Comparison of ENCODE assay signal across 22 cellular contexts in genomic region chr2:175107146-175107545, GRCh38.
DNase-seq lines count a peak whose midpoint lies in the region; ATAC-seq, FAIRE-seq and TF ChIP-seq lines count a peak whose summit lies in the region.
"Had no signal": no experiment of that assay in that cellular context is flagged by ENCODE, and none has a peak within 500 bp of the region (broad histone marks: within the 10 kb centered on the region; RNA-seq: fewer than 3 reads in every experiment).

No MANE protein-coding gene starts in this region.

- FAIRE-seq in astrocyte (lab: Jason Lieb, UNC) = no peak
- no peak for FAIRE-seq in HTR-8/SVneo (lab: Jason Lieb, UNC)
- FAIRE-seq: G401.6, RCC 7860 had no signal

- TF ChIP-seq POLR2A in adrenal gland (IDR thresholded peaks at IDR 0.05) = no peak

- peaks cover 10% of the 10 kb centered on the region for H3K79me1 ChIP-seq in mesenchymal stem cell (replicated peaks; ENCODE audit: low read length, poor library complexity, severe bottlenecking)

- H2AFZ ChIP-seq in astrocyte (ENCODE audit: low read depth, low read length) (no peak overlapping the region), mesenchymal stem cell (ENCODE audit: low read depth, low read length) (no peak overlapping the region)
- H2AFZ ChIP-seq: GM23338 had no signal

- H2BK5ac ChIP-seq in mesenchymal stem cell (ENCODE audit: low read depth, low read length, poor library complexity, severe bottlenecking) = no peak overlapping the region

- H3K4me3 ChIP-seq in astrocyte (ENCODE audit: insufficient read depth, low read depth, low read length) (no peak overlapping the region), mesenchymal stem cell (ENCODE audit: insufficient read depth in 1 of 2, low read depth in 1 of 2, low read length in 2 of 2) (no peak overlapping the region), adrenal gland (no peak overlapping the region)
- H3K4me3 ChIP-seq: GM23338 had no signal

- no peak overlapping the region for H3K18ac ChIP-seq in mesenchymal stem cell (ENCODE audit: low read depth in 1 of 2, low read length in 2 of 2)

- intact Hi-C loops in adrenal gland (cut with DNase I) = no loop called here

- H3K9me3 Mint-ChIP-seq in astrocyte (ENCODE audit: unreplicated experiment) = peaks cover 4% of the 10 kb centered on the region

- H4K91ac ChIP-seq in mesenchymal stem cell (ENCODE audit: low read length) = no peak overlapping the region

- H3K27me3 ChIP-seq in astrocyte (ENCODE audit: insufficient read depth, low read length) (no peaks in the 10 kb centered on the region), mesenchymal stem cell (ENCODE audit: control insufficient read depth in 1 of 2, insufficient read depth in 1 of 2, low read length in 2 of 2) (no peaks in the 10 kb centered on the region), adrenal gland (no peaks in the 10 kb centered on the region)

- H2BK120ac ChIP-seq in mesenchymal stem cell (ENCODE audit: low read depth, low read length) = no peak overlapping the region

- peak; percentile 6 for DNase-seq in ELR (ENCODE audit: low read depth)
- no peak for DNase-seq in astrocyte (ENCODE audit: low read depth)
- DNase-seq in mesenchymal stem cell = peak; percentile 43
- no peak for DNase-seq in HTR-8/SVneo (ENCODE audit: insufficient read length, low spot score)
- no peak for DNase-seq in adrenal gland
- DNase-seq: Calu3, DMS153, DND-41, H9, KBM-7, NCI-H1105 treated with DMSO at 0.1 percent for 48 hours, NCI-H2029, NCI-H446, NCI-H524 treated with DMSO at 0.1 percent for 48 hours, NCI-H774, SIG-M5, SK-N-SH had no signal

- no peak overlapping the region for H3K23ac ChIP-seq in mesenchymal stem cell (ENCODE audit: low read length in 2 of 2)

- no peak overlapping the region for H3K27ac ChIP-seq in astrocyte (ENCODE audit: low read depth, low read length)
- no peak overlapping the region for H3K27ac ChIP-seq in mesenchymal stem cell (ENCODE audit: low read length, poor library complexity, severe bottlenecking)
- H3K27ac ChIP-seq in adrenal gland = no peak overlapping the region

- H3K4me2 ChIP-seq in astrocyte (ENCODE audit: low read length) = no peak overlapping the region
- no peak overlapping the region for H3K4me2 ChIP-seq in mesenchymal stem cell (ENCODE audit: low read length, poor library complexity, severe bottlenecking)
- H3K4me2 ChIP-seq: GM23338, SK-N-SH had no signal

- no peak overlapping the region for H4K8ac ChIP-seq in mesenchymal stem cell (ENCODE audit: low read length)

- no peak overlapping the region for H3K14ac ChIP-seq in mesenchymal stem cell (ENCODE audit: low read length in 2 of 2)

- no peak overlapping the region for H3K9ac ChIP-seq in astrocyte (ENCODE audit: low read length)
- H3K9ac ChIP-seq in mesenchymal stem cell (ENCODE audit: low read length) = no peak overlapping the region
- H3K9ac ChIP-seq: SK-N-SH had no signal

- H3K4me1 ChIP-seq in astrocyte (ENCODE audit: insufficient read depth, low read length) = no peaks in the 10 kb centered on the region
- H3K4me1 ChIP-seq in mesenchymal stem cell (ENCODE audit: control insufficient read depth, insufficient read depth, low read depth, low read length) = no peaks in the 10 kb centered on the region
- H3K4me1 ChIP-seq in adrenal gland (replicated peaks in 1 of 2) = no peaks in the 10 kb centered on the region

- no peaks in the 10 kb centered on the region for H3K27me3 Mint-ChIP-seq in astrocyte (ENCODE audit: low read depth, unreplicated experiment)

- no peak for ATAC-seq in HG03135 (IDR thresholded peaks at IDR 0.05; ENCODE audit: unreplicated experiment)
- ATAC-seq in GM18867 (IDR thresholded peaks at IDR 0.05; ENCODE audit: unreplicated experiment) = no peak
- ATAC-seq: GM23338 had no signal

- peaks cover 2% of the 10 kb centered on the region for H3K4me1 Mint-ChIP-seq in astrocyte (ENCODE audit: low read depth, unreplicated experiment)
- H3K4me1 Mint-ChIP-seq: GM23338, H9 had no signal

- no peak overlapping the region for H2AK5ac ChIP-seq in mesenchymal stem cell (ENCODE audit: low read length, severe bottlenecking)

- no peak overlapping the region for H2BK15ac ChIP-seq in mesenchymal stem cell (ENCODE audit: low read depth, poor library complexity, severe bottlenecking)

- H3K79me2 ChIP-seq in astrocyte (ENCODE audit: insufficient read depth, low read length) = no peaks in the 10 kb centered on the region

- H3K4ac ChIP-seq in mesenchymal stem cell (ENCODE audit: low read depth in 1 of 2, low read length in 2 of 2) = no peak overlapping the region

- no peak overlapping the region for H3K4me3 Mint-ChIP-seq in astrocyte (ENCODE audit: unreplicated experiment)
- H3K4me3 Mint-ChIP-seq: GM23338, H9 had no signal

- peak overlapping the region; percentile 66 for H3K27ac Mint-ChIP-seq in astrocyte (ENCODE audit: unreplicated experiment)
- H3K27ac Mint-ChIP-seq: GM23338, H9 had no signal

- H2BK12ac ChIP-seq in mesenchymal stem cell (ENCODE audit: low read length in 2 of 2) = no peak overlapping the region

- peaks cover 11% of the 10 kb centered on the region for H3K36me3 ChIP-seq in astrocyte (ENCODE audit: insufficient read depth, low read length)
- peaks cover 27 to 76% of the 10 kb centered on the region in 2 experiments for H3K36me3 ChIP-seq in mesenchymal stem cell (ENCODE audit: control insufficient read depth in 1 of 2, insufficient read depth in 2 of 2, low read depth in 1 of 2, low read length in 2 of 2)
- H3K36me3 ChIP-seq in adrenal gland (replicated peaks in 1 of 2) = peaks cover 0 to 2% of the 10 kb centered on the region in 2 donors

- peaks cover 14% of the 10 kb centered on the region for H3K36me3 Mint-ChIP-seq in astrocyte (ENCODE audit: low read depth, unreplicated experiment)

- WGBS in mesenchymal stem cell = 79% methylated on average over 2 of the region's 4 CpGs
- WGBS in adrenal gland, 4 donors = 95 to 97% (median 95%) methylated on average over 4 of the region's 4 CpGs

- TF ChIP-seq CTCF in astrocyte (IDR thresholded peaks at IDR 0.05; ENCODE audit: insufficient read depth, low read depth, low read length) (no peak), adrenal gland (IDR thresholded peaks at IDR 0.05) (no peak)

- peaks cover 11% of the 10 kb centered on the region for H4K20me1 ChIP-seq in astrocyte (ENCODE audit: insufficient read depth, low read length)

- H3K9me3 ChIP-seq in astrocyte (ENCODE audit: insufficient read depth, low read depth, low read length) = no peaks in the 10 kb centered on the region
- H3K9me3 ChIP-seq in mesenchymal stem cell (ENCODE audit: control insufficient read depth, low read length) = no peaks in the 10 kb centered on the region
- H3K9me3 ChIP-seq in adrenal gland (replicated peaks in 1 of 3) = no peaks in the 10 kb centered on the region
- H3K9me3 ChIP-seq: SK-N-SH had no signal

Comparison
In these comparisons a context has a peak if more than half of its experiments do, and no peak if none do; other contexts are left out.
1. DNase-seq: peak in ELR (single experiment) and mesenchymal stem cell (single experiment); none in astrocyte (single experiment), HTR-8/SVneo (single experiment) and adrenal gland (0 of 7).